In genomic region chr1:204445860-204446412, GRCh38 we compare ENCODE assay signal across 1 cellular context.
TF ChIP-seq lines count a peak whose summit lies in the region.

No MANE protein-coding gene starts in this region.

TF ChIP-seq in K562, 482 proteins besides CTCF, POLR2A, EP300 and RAD21 (continued from another document):
- TF ChIP-seq REST (CRISPR knock-in tag; IDR thresholded peaks at IDR 0.05; ENCODE audit: low read depth) (0 out of 2 replicates have a peak, but pooled peaks have one; percentile 37), ZNF143 (CRISPR knock-in tag; IDR thresholded peaks at IDR 0.05) (peak; percentile 31; the same call in 1 of the 2 replicates), ZBTB17 (CRISPR knock-in tag; IDR thresholded peaks at IDR 0.05) (0 out of 2 replicates have a peak, but pooled peaks have one; percentile 13), RFX7 (CRISPR knock-in tag; IDR thresholded peaks at IDR 0.05) (no peak), ATF7 (IDR thresholded peaks at IDR 0.05) (no peak), SMAD3 (CRISPR knock-in tag; conservative IDR thresholded peaks at IDR 0.05) (no peak), EGR1 (conservative IDR thresholded peaks at IDR 0.05) (no peak), ATF1 (CRISPR knock-in tag; IDR thresholded peaks at IDR 0.05) (no peak), ATF1 (tag; IDR thresholded peaks at IDR 0.05) (no peak; the same call in 1 of the 2 replicates), COPS2 (conservative IDR thresholded peaks at IDR 0.05) (no peak), ZNF384 (IDR thresholded peaks at IDR 0.05; ENCODE audit: low read depth, low read length) (no peak), ZFP30 (CRISPR knock-in tag; IDR thresholded peaks at IDR 0.05; ENCODE audit: borderline replicate concordance) (no peak), ARID1B (IDR thresholded peaks at IDR 0.05) (no peak), MLX (CRISPR knock-in tag; conservative IDR thresholded peaks at IDR 0.05) (no peak), SMC3 (conservative IDR thresholded peaks at IDR 0.05; ENCODE audit: insufficient read depth, low read depth, low read length) (peak; percentile 66), ZNF764 (CRISPR knock-in tag; IDR thresholded peaks at IDR 0.05; ENCODE audit: low read depth) (no peak), ARID2 (IDR thresholded peaks at IDR 0.05) (no peak), NFE2L1 (tag; IDR thresholded peaks at IDR 0.05; ENCODE audit: borderline replicate concordance, low read depth) (no peak), ZNF41 (CRISPR knock-in tag; conservative IDR thresholded peaks at IDR 0.05) (no peak), CBFB (CRISPR knock-in tag; IDR thresholded peaks at IDR 0.05) (0 out of 2 replicates have a peak, but pooled peaks have one; percentile 56), ZNF280A (IDR thresholded peaks at IDR 0.05; ENCODE audit: low read depth, partially characterized antibody) (no peak)
- TF ChIP-seq, protein P1, sequence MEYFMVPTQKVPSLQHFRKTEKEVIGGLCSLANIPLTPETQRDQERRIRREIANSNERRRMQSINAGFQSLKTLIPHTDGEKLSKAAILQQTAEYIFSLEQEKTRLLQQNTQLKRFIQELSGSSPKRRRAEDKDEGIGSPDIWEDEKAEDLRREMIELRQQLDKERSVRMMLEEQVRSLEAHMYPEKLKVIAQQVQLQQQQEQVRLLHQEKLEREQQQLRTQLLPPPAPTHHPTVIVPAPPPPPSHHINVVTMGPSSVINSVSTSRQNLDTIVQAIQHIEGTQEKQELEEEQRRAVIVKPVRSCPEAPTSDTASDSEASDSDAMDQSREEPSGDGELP (CRISPR knock-in tag; IDR thresholded peaks at IDR 0.05; ENCODE audit: borderline replicate concordance): peak; percentile 51; the same call in 1 of the 2 replicates
- TF ChIP-seq, protein P2, sequence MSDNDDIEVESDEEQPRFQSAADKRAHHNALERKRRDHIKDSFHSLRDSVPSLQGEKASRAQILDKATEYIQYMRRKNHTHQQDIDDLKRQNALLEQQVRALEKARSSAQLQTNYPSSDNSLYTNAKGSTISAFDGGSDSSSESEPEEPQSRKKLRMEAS (CRISPR knock-in tag; IDR thresholded peaks at IDR 0.05): peak; percentile 53; the same call in 1 of the 2 replicates
- TF ChIP-seq, protein P3, sequence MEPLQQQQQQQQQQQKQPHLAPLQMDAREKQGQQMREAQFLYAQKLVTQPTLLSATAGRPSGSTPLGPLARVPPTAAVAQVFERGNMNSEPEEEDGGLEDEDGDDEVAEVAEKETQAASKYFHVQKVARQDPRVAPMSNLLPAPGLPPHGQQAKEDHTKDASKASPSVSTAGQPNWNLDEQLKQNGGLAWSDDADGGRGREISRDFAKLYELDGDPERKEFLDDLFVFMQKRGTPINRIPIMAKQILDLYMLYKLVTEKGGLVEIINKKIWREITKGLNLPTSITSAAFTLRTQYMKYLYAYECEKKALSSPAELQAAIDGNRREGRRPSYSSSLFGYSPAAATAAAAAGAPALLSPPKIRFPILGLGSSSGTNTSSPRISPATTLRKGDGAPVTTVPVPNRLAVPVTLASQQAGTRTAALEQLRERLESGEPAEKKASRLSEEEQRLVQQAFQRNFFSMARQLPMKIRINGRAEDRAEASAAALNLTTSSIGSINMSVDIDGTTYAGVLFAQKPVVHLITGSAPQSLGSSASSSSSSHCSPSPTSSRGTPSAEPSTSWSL (CRISPR knock-in tag; IDR thresholded peaks at IDR 0.05; ENCODE audit: borderline replicate concordance): no peak
